Comparison of ENCODE assay signal across 25 cellular contexts in genomic region chr12:109961201-109961600, GRCh38. TPM values are rescaled to one million over a fixed set of nuclear protein-coding genes. Genes with fewer than 3 reads are reported as not detected.
DNase-seq lines count a peak whose midpoint lies in the region; ATAC-seq and TF ChIP-seq lines count a peak whose summit lies in the region.
"Had no signal": no experiment of that assay in that cellular context is flagged by ENCODE, and none has a peak within 500 bp of the region (broad histone marks: within the 10 kb centered on the region; RNA-seq: fewer than 3 reads in every experiment).

No MANE protein-coding gene starts in this region.

- 92 to 98% methylated on average over 14 of the region's 14 CpGs for WGBS in endodermal cell (ENCODE audit: insufficient coverage in 1 of 2, insufficient read length in 1 of 2), 2 experiments

- H3K9me3 Mint-ChIP-seq in endodermal cell, result no peaks in the 10 kb centered on the region
- H3K9me3 Mint-ChIP-seq: activated naive CD4-positive, alpha-beta T cell treated with anti-CD3 and anti-CD28 coated beads, Interleukin-2, amount 50 U/mL, for 72 hours; naive thymus-derived CD4-positive, alpha-beta T cell; stimulated activated naive CD8-positive, alpha-beta T cell treated with anti-CD3 and anti-CD28 coated beads, Interleukin-15, Interleukin-2, amounts not matched to agents 100 ng/mL and 50 ng/mL, for 24 hours had no signal

- H3K9me3 ChIP-seq in endodermal cell (ENCODE audit: control insufficient read depth, low read length), result no peaks in the 10 kb centered on the region
- H3K9me3 ChIP-seq: body of pancreas, ovary, SJCRH30, upper lobe of left lung had no signal

- H3K27ac Mint-ChIP-seq in endodermal cell, result peak overlapping the region; percentile 62
- H3K27ac Mint-ChIP-seq: activated CD8-positive, alpha-beta T cell treated with anti-CD3 and anti-CD28 coated beads, Interleukin-2, amount 10 ng/mL, durations not matched to agents 7 days and 5 days; activated naive CD4-positive, alpha-beta T cell treated with anti-CD3 and anti-CD28 coated beads, Interleukin-2, amount 50 U/mL, for 72 hours; naive thymus-derived CD4-positive, alpha-beta T cell; stimulated activated naive CD8-positive, alpha-beta T cell treated with anti-CD3 and anti-CD28 coated beads, Interleukin-15, Interleukin-2, amounts not matched to agents 100 ng/mL and 50 ng/mL, for 24 hours had no signal

- peaks cover 45% of the 10 kb centered on the region for H3K36me3 Mint-ChIP-seq in endodermal cell (ENCODE audit: low read depth)

- H3K4me3 ChIP-seq in AG10803 (ENCODE audit: low read length) (no peak overlapping the region), endodermal cell (ENCODE audit: low read length) (no peak overlapping the region)
- H3K4me3 ChIP-seq: body of pancreas, ovary, SJCRH30, upper lobe of left lung had no signal

- H3K27me3 Mint-ChIP-seq in endodermal cell (ENCODE audit: insufficient read depth), result no peaks in the 10 kb centered on the region
- H3K27me3 Mint-ChIP-seq: naive thymus-derived CD4-positive, alpha-beta T cell; stimulated activated naive CD8-positive, alpha-beta T cell treated with anti-CD3 and anti-CD28 coated beads, Interleukin-15, Interleukin-2, amounts not matched to agents 100 ng/mL and 50 ng/mL, for 24 hours had no signal

- no peaks in the 10 kb centered on the region for H3K4me1 Mint-ChIP-seq in endodermal cell

- H3K4me1 ChIP-seq in endodermal cell (ENCODE audit: control insufficient read depth, insufficient read depth, low read length), result no peaks in the 10 kb centered on the region
- H3K4me1 ChIP-seq: body of pancreas, SJCRH30 had no signal

- no peak overlapping the region for H3K4me3 Mint-ChIP-seq in endodermal cell
- H3K4me3 Mint-ChIP-seq: activated CD8-positive, alpha-beta T cell treated with anti-CD3 and anti-CD28 coated beads, Interleukin-2, amount 10 ng/mL, durations not matched to agents 7 days and 5 days; naive thymus-derived CD4-positive, alpha-beta T cell; stimulated activated naive CD8-positive, alpha-beta T cell treated with anti-CD3 and anti-CD28 coated beads, Interleukin-15, Interleukin-2, amounts not matched to agents 100 ng/mL and 50 ng/mL, for 24 hours had no signal

- H3K9ac ChIP-seq in endodermal cell (ENCODE audit: extremely low read depth, low read length, poor library complexity, severe bottlenecking), result no peak overlapping the region

- no peaks in the 10 kb centered on the region for H3K27me3 ChIP-seq in endodermal cell (ENCODE audit: control insufficient read depth, insufficient read depth, low read length, poor library complexity, severe bottlenecking)
- H3K27me3 ChIP-seq: body of pancreas, ovary, SJCRH30, upper lobe of left lung had no signal

- ATAC-seq in GM18517 (IDR thresholded peaks at IDR 0.05; ENCODE audit: unreplicated experiment), result no peak
- ATAC-seq in HG02571 (IDR thresholded peaks at IDR 0.05; ENCODE audit: unreplicated experiment), result no peak
- ATAC-seq: activated CD8-positive, alpha-beta T cell treated with anti-CD3 and anti-CD28 coated beads, Interleukin-2, amount 10 ng/mL, durations not matched to agents 7 days and 5 days; activated naive CD4-positive, alpha-beta T cell treated with anti-CD3 and anti-CD28 coated beads, Interleukin-2, amount 50 U/mL, for 72 hours; body of pancreas; naive thymus-derived CD4-positive, alpha-beta T cell had no signal

- H3K36me3 ChIP-seq in endodermal cell (ENCODE audit: control insufficient read depth, insufficient read depth, low read length), result peaks cover 73% of the 10 kb centered on the region
- H3K36me3 ChIP-seq: ovary had no signal

- DNase-seq in AG10803 (ENCODE audit: low read depth) (peak; percentile 53), HT1080 (ENCODE audit: low read depth) (peak; percentile 76), endodermal cell (no peak), iris pigment epithelial cell (ENCODE audit: low read depth) (peak; percentile 52), GM19238 (ENCODE audit: insufficient read length, low spot score) (no peak), GM10266 (ENCODE audit: extremely low spot score) (no peak)
- DNase-seq: activated CD8-positive, alpha-beta T cell treated with anti-CD3 and anti-CD28 coated beads, Interleukin-2, amount 10 ng/mL, durations not matched to agents 7 days and 5 days; activated T-cell treated with anti-CD3 and anti-CD28 coated beads, Interleukin-2, amount 50 U/mL, for 1 hour; AML-193; DND-41; islet precursor cell; KBM-7; naive thymus-derived CD4-positive, alpha-beta T cell; NCI-H1694 treated with DMSO at 0.1 percent for 48 hours; NCI-H82; OCI-M1; ovary; SJCRH30; stimulated activated CD4-positive, alpha-beta T cell treated with anti-CD3 and anti-CD28 coated beads, Interleukin-1b, Interleukin-23, amount 100 ng/mL, for 48 hours; upper lobe of left lung had no signal

- no peak overlapping the region for H3K27ac ChIP-seq in endodermal cell (ENCODE audit: low read depth, low read length)
- H3K27ac ChIP-seq: ovary, SJCRH30, upper lobe of left lung had no signal

- TF ChIP-seq CTCF in AG10803 (conservative IDR thresholded peaks at IDR 0.05; ENCODE audit: low read length) (no peak), endodermal cell (conservative IDR thresholded peaks at IDR 0.05) (no peak), GM10266 (IDR thresholded peaks at IDR 0.05; ENCODE audit: control insufficient read depth, insufficient read depth, low read depth, missing control alignments) (no peak)

RNA-seq across cellular contexts. Expression of gene GIT2, which starts 35.0 kb away (rescaled TPM):
- 19.7 and 25.0 TPM in 2 replicates for total RNA-seq in HT1080 (2014; rRNA removed; shearing (Covaris generic))
- 15.8 and 21.3 TPM in 2 replicates for polyA plus RNA-seq in HT1080 (2015; cell fraction: cytosol; rRNA removed)
- polyA plus RNA-seq in HT1080 (2015; cell fraction: nucleus; rRNA removed), result 47.2 and 49.7 TPM in 2 replicates
- 10 to 100 TPM; 27.0 to 27.9 TPM for total RNA-seq in endodermal cell
- polyA plus RNA-seq in endodermal cell (2013, experiment 1 of 2), result 20.5 TPM
- polyA plus RNA-seq in endodermal cell (2013, experiment 2 of 2), result 20.9 TPM

RNA-seq across cellular contexts. Expression of gene ANKRD13A, which starts 38.0 kb away (rescaled TPM):
- 36.4 and 40.6 TPM in 2 replicates for total RNA-seq in HT1080 (2014; rRNA removed; shearing (Covaris generic))
- polyA plus RNA-seq in HT1080 (2015; cell fraction: cytosol; rRNA removed), result 33.6 and 35.0 TPM in 2 replicates
- 61.4 and 63.0 TPM in 2 replicates for polyA plus RNA-seq in HT1080 (2015; cell fraction: nucleus; rRNA removed)
- total RNA-seq in endodermal cell, result 10 to 100 TPM; 33.2 to 44.6 TPM
- polyA plus RNA-seq in endodermal cell (2013, experiment 1 of 2), result 24.0 TPM
- 23.1 TPM for polyA plus RNA-seq in endodermal cell (2013, experiment 2 of 2)

Comparison
In these comparisons a context has a peak if more than half of its experiments do, and no peak if none do; other contexts are left out.
1. DNase-seq: peak in AG10803 (single experiment), HT1080 (single experiment) and iris pigment epithelial cell (single experiment); none in endodermal cell (single experiment), GM19238 (single experiment) and GM10266 (single experiment).